ENCODE assay signal across 1 cellular context in genomic region chr9:108125541-108125940, GRCh38.
TF ChIP-seq lines count a peak whose summit lies in the region.

No MANE protein-coding gene starts in this region.

TF ChIP-seq in SK-N-SH, 30 proteins besides CTCF, POLR2A, EP300 and RAD21 (continued from another document):
- no peak for TF ChIP-seq USF1 (IDR thresholded peaks at IDR 0.05; ENCODE audit: borderline replicate concordance, low read depth)
- TF ChIP-seq NFIC (IDR thresholded peaks at IDR 0.05; ENCODE audit: borderline replicate concordance), result no peak
- TF ChIP-seq NRF1 (IDR thresholded peaks at IDR 0.05; ENCODE audit: low read depth, low read length), result no peak
- no peak for TF ChIP-seq JUND (IDR thresholded peaks at IDR 0.05)
- TF ChIP-seq MEF2A (IDR thresholded peaks at IDR 0.05; ENCODE audit: borderline replicate concordance, low read depth), result no peak
- no peak for TF ChIP-seq RCOR1 (IDR thresholded peaks at IDR 0.05; ENCODE audit: low read length)
- no peak for TF ChIP-seq USF2 (IDR thresholded peaks at IDR 0.05; ENCODE audit: borderline replicate concordance, low read depth, low read length)
- no peak for TF ChIP-seq GABPA (IDR thresholded peaks at IDR 0.05; ENCODE audit: low read depth)
- no peak for TF ChIP-seq IRF3 (IDR thresholded peaks at IDR 0.05; ENCODE audit: low read depth, low read length)
- TF ChIP-seq FOXJ3 (CRISPR knock-in tag; IDR thresholded peaks at IDR 0.05), result no peak
- TF ChIP-seq PBX3 (IDR thresholded peaks at IDR 0.05), result no peak
- no peak for TF ChIP-seq SMC3 (IDR thresholded peaks at IDR 0.05; ENCODE audit: low read depth, low read length)
- no peak for TF ChIP-seq TAF1 (IDR thresholded peaks at IDR 0.05; ENCODE audit: borderline replicate concordance, low read depth, low read length)
- no peak for TF ChIP-seq RXRA (IDR thresholded peaks at IDR 0.05; ENCODE audit: borderline replicate concordance, low read depth)
- TF ChIP-seq ELF1 (IDR thresholded peaks at IDR 0.05), result no peak
- TF ChIP-seq FOSL2 (IDR thresholded peaks at IDR 0.05; ENCODE audit: borderline replicate concordance, low read depth), result no peak
